ENCODE assay signal across 36 cellular contexts in the genomic region with DNA sequence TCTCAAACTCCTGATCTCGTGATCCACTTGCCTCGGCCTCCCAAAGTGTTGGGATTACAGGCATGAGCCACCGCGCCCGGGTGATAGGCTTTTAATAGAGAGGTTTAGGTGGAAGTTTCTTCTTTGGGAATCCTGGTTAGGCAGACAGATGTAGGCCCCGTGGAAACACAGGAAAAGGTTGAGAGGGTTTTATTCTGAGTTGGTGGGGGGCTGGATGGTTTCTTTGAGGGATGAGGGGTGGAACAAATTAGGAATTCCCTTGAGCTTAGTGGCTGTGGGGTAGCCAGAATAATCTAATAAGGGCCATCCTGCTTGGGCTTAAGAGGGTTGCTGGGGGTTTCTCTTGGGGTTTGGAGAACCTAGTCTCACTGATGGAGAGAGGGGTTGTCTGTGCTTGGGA. TPM values are rescaled to one million over a fixed set of nuclear protein-coding genes. Genes with fewer than 3 reads are reported as not detected.
"Had no signal": no experiment of that assay in that cellular context is flagged by ENCODE, and none has a peak within 500 bp of the region (broad histone marks: within the 10 kb centered on the region; RNA-seq: fewer than 3 reads in every experiment).

No MANE protein-coding gene starts in this region.

- H3K9me3 Mint-ChIP-seq: immature natural killer cell; memory B cell; natural killer cell treated with Interleukin-12 subunit alpha and Interleukin-12 subunit beta and Interleukin-15 and Interleukin-18, amount 100 ng/mL, for 72 hours; stimulated activated naive CD8-positive, alpha-beta T cell treated with anti-CD3 and anti-CD28 coated beads, Interleukin-15, amount 100 ng/mL, for 72 hours had no signal

- H3K4me1 ChIP-seq: esophagus muscularis mucosa, foreskin keratinocyte, parathyroid adenoma, right atrium auricular region had no signal

- H3K9me3 ChIP-seq: esophagus muscularis mucosa, gastroesophageal sphincter, heart right ventricle, neutrophil, right atrium auricular region, suprapubic skin, transverse colon, vagina had no signal

- H3K27ac Mint-ChIP-seq: immature natural killer cell; memory B cell; natural killer cell treated with Interleukin-12 subunit alpha and Interleukin-12 subunit beta and Interleukin-15 and Interleukin-18, amount 100 ng/mL, for 72 hours; progenitor cell of endocrine pancreas; stimulated activated naive CD8-positive, alpha-beta T cell treated with anti-CD3 and anti-CD28 coated beads, Interleukin-15, amount 100 ng/mL, for 72 hours had no signal

- H3K27ac ChIP-seq: esophagus muscularis mucosa, foreskin keratinocyte, gastroesophageal sphincter, heart right ventricle, neutrophil, parathyroid adenoma, right atrium auricular region, suprapubic skin, transverse colon, vagina had no signal

- H3K27me3 ChIP-seq: esophagus muscularis mucosa, gastroesophageal sphincter, heart right ventricle, right atrium auricular region, suprapubic skin, transverse colon, vagina had no signal

- H3K36me3 ChIP-seq: esophagus muscularis mucosa, gastroesophageal sphincter, heart right ventricle, neutrophil, right atrium auricular region, suprapubic skin, transverse colon, vagina had no signal

- ATAC-seq: foreskin keratinocyte; gastroesophageal sphincter; heart right ventricle; left lobe of liver; natural killer cell treated with Interleukin-12 subunit alpha and Interleukin-12 subunit beta and Interleukin-15 and Interleukin-18, amount 100 ng/mL, for 72 hours; sciatic nerve; stimulated activated naive CD8-positive, alpha-beta T cell treated with anti-CD3 and anti-CD28 coated beads, Interleukin-15, amount 100 ng/mL, for 72 hours had no signal

- H3K4me3 Mint-ChIP-seq: immature natural killer cell; memory B cell; natural killer cell treated with Interleukin-12 subunit alpha and Interleukin-12 subunit beta and Interleukin-15 and Interleukin-18, amount 100 ng/mL, for 72 hours; stimulated activated naive CD8-positive, alpha-beta T cell treated with anti-CD3 and anti-CD28 coated beads, Interleukin-15, amount 100 ng/mL, for 72 hours had no signal

- H3K36me3 Mint-ChIP-seq: immature natural killer cell; memory B cell; naive B cell; natural killer cell treated with Interleukin-12 subunit alpha and Interleukin-12 subunit beta and Interleukin-15 and Interleukin-18, amount 100 ng/mL, for 72 hours had no signal

- DNase-seq: cerebellar nuclear complex; cortex of kidney; effector CD8-positive, alpha-beta T cell; foreskin keratinocyte; heart right ventricle; hypothalamus; immature natural killer cell; naive B cell; stimulated activated CD4-positive, alpha-beta T cell treated with anti-CD3 and anti-CD28 coated beads, Interleukin-12 subunit alpha, Interleukin-12 subunit beta, amount 100 ng/mL, for 4 hours; stimulated activated CD4-positive, alpha-beta T cell treated with anti-CD3 and anti-CD28 coated beads, Interleukin-1b, Interleukin-23, amount 100 ng/mL, for 48 hours; stimulated activated CD4-positive, alpha-beta T cell treated with anti-CD3 and anti-CD28 coated beads, Interleukin-4, amount 100 ng/mL, for 1 hour; stimulated activated CD8-positive, alpha-beta memory T cell treated with anti-CD3 and anti-CD28 coated beads, Interleukin-4, amount 100 ng/mL, for 48 hours; stimulated activated naive CD4-positive, alpha-beta T cell; stimulated activated naive CD8-positive, alpha-beta T cell treated with anti-CD3 and anti-CD28 coated beads, Interleukin-15, amount 100 ng/mL, for 72 hours; transverse colon had no signal

- H3K4me3 ChIP-seq: esophagus muscularis mucosa, gastroesophageal sphincter, heart right ventricle, lung, right atrium auricular region, smooth muscle cell, suprapubic skin, transverse colon, vagina had no signal

RNA-seq across cellular contexts. Expression of a gene that starts 30.4 kb away (rescaled TPM):
- total RNA-seq: dermis microvascular lymphatic vessel endothelial cell; endothelial cell of umbilical vein; foreskin keratinocyte; heart right ventricle; left lobe of liver; mononuclear cell; natural killer cell treated with Interleukin-12 subunit alpha and Interleukin-12 subunit beta and Interleukin-15 and Interleukin-18, amount 100 ng/mL, for 72 hours; omental fat pad; right atrium auricular region; smooth muscle cell; transverse colon; ureter; vagina had no signal
- polyA plus RNA-seq: endothelial cell of umbilical vein, foreskin keratinocyte, heart right ventricle, immature natural killer cell, keratinocyte, liver, lung had no signal
